ENCODE assay signal across 15 cellular contexts in genomic region chr21:42547906-42548365, GRCh38. TPM values are rescaled to one million over a fixed set of nuclear protein-coding genes. Genes with fewer than 3 reads are reported as not detected.
DNase-seq lines count a peak whose midpoint lies in the region; ATAC-seq and TF ChIP-seq lines count a peak whose summit lies in the region.
"Had no signal": no experiment of that assay in that cellular context is flagged by ENCODE, and none has a peak within 500 bp of the region (broad histone marks: within the 10 kb centered on the region; RNA-seq: fewer than 3 reads in every experiment).

No MANE protein-coding gene starts in this region.

- DNase-seq in stimulated activated naive CD8-positive, alpha-beta T cell treated with anti-CD3 and anti-CD28 coated beads, Interleukin-15, Interleukin-2, amounts not matched to agents 100 U/mL and 50 U/mL, for 24 hours: no peak
- DNase-seq in lower lobe of right lung (peak; percentile 28), right atrium auricular region (ENCODE audit: low spot score) (no peak), HK-2 (ENCODE audit: unreplicated experiment) (no peak), nucleus accumbens (lab: John Stamatoyannopoulos, UW) (no peak)
- DNase-seq in stimulated activated effector memory CD8-positive, alpha-beta T cell treated with anti-CD3 and anti-CD28 coated beads, Interleukin-12 subunit alpha, Interleukin-12 subunit beta, amount 100 ng/mL, for 72 hours (ENCODE audit: low spot score in 2 of 2): no peak
- DNase-seq: Calu3; CD4-positive, CD25-positive, alpha-beta regulatory T cell; DMS 273 treated with DMSO at 0.1 percent for 48 hours had no signal

- H3K9me3 Mint-ChIP-seq in stimulated activated naive CD8-positive, alpha-beta T cell treated with anti-CD3 and anti-CD28 coated beads, Interleukin-15, Interleukin-2, amounts not matched to agents 100 ng/mL and 50 ng/mL, for 24 hours: no peaks in the 10 kb centered on the region
- H3K9me3 Mint-ChIP-seq in stimulated activated effector memory CD8-positive, alpha-beta T cell treated with anti-CD3 and anti-CD28 coated beads, Interleukin-12 subunit alpha, Interleukin-12 subunit beta, amount 100 ng/mL, for 72 hours: no peaks in the 10 kb centered on the region
- H3K9me3 Mint-ChIP-seq: CD4-positive, CD25-positive, alpha-beta regulatory T cell had no signal

- TF ChIP-seq CTCF in lower lobe of right lung (IDR thresholded peaks at IDR 0.05) (no peak), right atrium auricular region (IDR thresholded peaks at IDR 0.05) (no peak)

- no peak overlapping the region for H3K4me3 ChIP-seq in lower lobe of right lung
- H3K4me3 ChIP-seq in right atrium auricular region: no peak overlapping the region
- H3K4me3 ChIP-seq: BLaER1 had no signal

- H3K36me3 ChIP-seq in lower lobe of right lung (peaks cover 68% of the 10 kb centered on the region), right atrium auricular region (peaks cover 14% of the 10 kb centered on the region)

- no peak overlapping the region for H3K4me3 Mint-ChIP-seq in stimulated activated naive CD8-positive, alpha-beta T cell treated with anti-CD3 and anti-CD28 coated beads, Interleukin-15, Interleukin-2, amounts not matched to agents 100 ng/mL and 50 ng/mL, for 24 hours
- H3K4me3 Mint-ChIP-seq in stimulated activated effector memory CD8-positive, alpha-beta T cell treated with anti-CD3 and anti-CD28 coated beads, Interleukin-12 subunit alpha, Interleukin-12 subunit beta, amount 100 ng/mL, for 72 hours: no peak overlapping the region
- H3K4me3 Mint-ChIP-seq: CD4-positive, CD25-positive, alpha-beta regulatory T cell had no signal

- no peaks in the 10 kb centered on the region for H3K27me3 Mint-ChIP-seq in stimulated activated naive CD8-positive, alpha-beta T cell treated with anti-CD3 and anti-CD28 coated beads, Interleukin-15, Interleukin-2, amounts not matched to agents 100 ng/mL and 50 ng/mL, for 24 hours
- H3K27me3 Mint-ChIP-seq: CD4-positive, CD25-positive, alpha-beta regulatory T cell had no signal

- H3K27me3 ChIP-seq in lower lobe of right lung (ENCODE audit: low read depth) (no peaks in the 10 kb centered on the region), right atrium auricular region (no peaks in the 10 kb centered on the region)
- H3K27me3 ChIP-seq: BLaER1 had no signal

- H3K4me1 Mint-ChIP-seq in stimulated activated naive CD8-positive, alpha-beta T cell treated with anti-CD3 and anti-CD28 coated beads, Interleukin-15, Interleukin-2, amounts not matched to agents 100 ng/mL and 50 ng/mL, for 24 hours (ENCODE audit: low read depth): no peaks in the 10 kb centered on the region
- H3K4me1 Mint-ChIP-seq in stimulated activated effector memory CD8-positive, alpha-beta T cell treated with anti-CD3 and anti-CD28 coated beads, Interleukin-12 subunit alpha, Interleukin-12 subunit beta, amount 100 ng/mL, for 72 hours: peaks cover 27% of the 10 kb centered on the region

- H3K36me3 Mint-ChIP-seq in stimulated activated naive CD8-positive, alpha-beta T cell treated with anti-CD3 and anti-CD28 coated beads, Interleukin-15, Interleukin-2, amounts not matched to agents 100 ng/mL and 50 ng/mL, for 24 hours (ENCODE audit: low read depth): peaks cover 46% of the 10 kb centered on the region
- H3K36me3 Mint-ChIP-seq in stimulated activated effector memory CD8-positive, alpha-beta T cell treated with anti-CD3 and anti-CD28 coated beads, Interleukin-12 subunit alpha, Interleukin-12 subunit beta, amount 100 ng/mL, for 72 hours: peaks cover 44% of the 10 kb centered on the region

- no peaks in the 10 kb centered on the region for H3K9me3 ChIP-seq in lower lobe of right lung
- H3K9me3 ChIP-seq in right atrium auricular region: no peaks in the 10 kb centered on the region
- H3K9me3 ChIP-seq: BLaER1 had no signal

- H3K4me1 ChIP-seq in lower lobe of right lung: no peaks in the 10 kb centered on the region
- no peaks in the 10 kb centered on the region for H3K4me1 ChIP-seq in right atrium auricular region

- H3K27ac ChIP-seq in lower lobe of right lung: no peak overlapping the region
- H3K27ac ChIP-seq in right atrium auricular region: no peak overlapping the region
- H3K27ac ChIP-seq: 22Rv1, BLaER1 had no signal

- intact Hi-C loops in lower lobe of right lung (cut with DNase I): no loop called here

- no peak for ATAC-seq in stimulated activated naive CD8-positive, alpha-beta T cell treated with anti-CD3 and anti-CD28 coated beads, Interleukin-15, Interleukin-2, amounts not matched to agents 100 U/mL and 50 U/mL, for 24 hours
- no peak for ATAC-seq in lower lobe of right lung
- no peak for ATAC-seq in stimulated activated effector memory CD8-positive, alpha-beta T cell treated with anti-CD3 and anti-CD28 coated beads, Interleukin-12 subunit alpha, Interleukin-12 subunit beta, amount 100 ng/mL, for 72 hours
- ATAC-seq in HG02759 (IDR thresholded peaks at IDR 0.05; ENCODE audit: unreplicated experiment): no peak
- ATAC-seq: HCT116 had no signal

- H3K27ac Mint-ChIP-seq in stimulated activated naive CD8-positive, alpha-beta T cell treated with anti-CD3 and anti-CD28 coated beads, Interleukin-15, Interleukin-2, amounts not matched to agents 100 ng/mL and 50 ng/mL, for 24 hours: peak overlapping the region; percentile 27
- H3K27ac Mint-ChIP-seq in stimulated activated effector memory CD8-positive, alpha-beta T cell treated with anti-CD3 and anti-CD28 coated beads, Interleukin-12 subunit alpha, Interleukin-12 subunit beta, amount 100 ng/mL, for 72 hours: peak overlapping the region; percentile 48

RNA-seq across cellular contexts. Expression of gene SLC37A1, which starts 34.3 kb away (rescaled TPM):
- total RNA-seq in lower lobe of right lung: 28.9 TPM
- 1 to 10 TPM; 2.0 to 5.0 TPM for total RNA-seq in right atrium auricular region

RNA-seq across cellular contexts. Expression of gene RSPH1, which starts 51.9 kb away (rescaled TPM):
- total RNA-seq in lower lobe of right lung (18.1 TPM), right atrium auricular region (not detected)
- total RNA-seq: H4 had no signal

Comparison
In these comparisons a context has a peak if more than half of its experiments do, and no peak if none do; other contexts are left out.
1. RNA of gene RSPH1, which starts 51.9 kb away (total RNA-seq): 18.1 TPM in lower lobe of right lung (single experiment); not detected in right atrium auricular region; every median in the first group is over 10 times any median in the second.